Comparison of ENCODE assay signal across 11 cellular contexts in genomic region chr14:42143114-42143513, GRCh38.
"Had no signal": no experiment of that assay in that cellular context is flagged by ENCODE, and none has a peak within 500 bp of the region (broad histone marks: within the 10 kb centered on the region; RNA-seq: fewer than 3 reads in every experiment).

No MANE protein-coding gene starts in this region.

- H3K9me3 ChIP-seq: HAP-1 had no signal

- H3K4me2 ChIP-seq: GM23338 had no signal

- DNase-seq: GM23248, GOT3, H7, H9, HCEC 1CT, HFFc6 had no signal

- H3K4me3 ChIP-seq: GM23248, GM23338, HAP-1 had no signal

- H3K27ac ChIP-seq: GM23248 had no signal

- H3K36me3 ChIP-seq: HAP-1 had no signal

- H3K9ac ChIP-seq: GM23248 had no signal

- H2AFZ ChIP-seq: GM23248, GM23338 had no signal

- FAIRE-seq: H1, H54 had no signal

- H3K4me1 ChIP-seq: HAP-1 had no signal

- ATAC-seq: GM23338, HCT116 had no signal
